Comparison of ENCODE assay signal across 8 cellular contexts in the genomic region with DNA sequence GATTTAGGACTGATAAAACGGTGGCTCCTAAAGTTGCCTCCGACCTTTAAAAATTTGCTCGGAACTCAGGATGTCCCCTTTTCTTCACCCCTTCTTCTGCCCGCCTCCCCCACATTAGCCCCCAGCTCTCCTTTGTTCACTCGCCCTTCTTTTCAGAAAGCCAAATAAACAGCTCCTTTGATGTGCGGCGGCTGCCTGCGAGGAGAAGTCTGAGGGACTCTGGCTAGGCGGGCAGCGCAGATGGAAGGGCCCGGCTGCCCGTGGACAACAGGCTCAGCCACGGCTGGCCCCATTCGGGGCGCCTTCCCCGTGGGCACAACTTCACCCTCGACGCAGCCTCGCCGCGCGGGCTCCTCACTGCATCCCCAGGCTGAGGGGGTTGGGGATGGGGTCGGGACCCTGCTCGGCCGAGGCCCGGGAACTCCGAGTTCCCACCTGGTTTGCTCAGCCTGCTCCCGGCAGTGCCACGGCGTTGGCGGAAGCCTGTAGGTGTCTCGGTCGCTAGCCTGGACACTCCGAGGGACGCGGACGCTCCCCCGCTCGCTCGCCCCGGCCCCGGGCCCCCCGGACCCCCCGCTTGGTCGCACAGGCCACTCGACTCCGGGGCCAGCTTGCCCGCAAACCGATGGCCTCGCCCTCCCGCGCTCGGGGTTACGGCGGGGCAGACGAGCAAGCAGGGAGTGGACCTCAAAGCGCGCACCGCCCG. TPM values are rescaled to one million over a fixed set of nuclear protein-coding genes. Genes with fewer than 3 reads are reported as not detected.
DNase-seq lines count a peak whose midpoint lies in the region; ATAC-seq and TF ChIP-seq lines count a peak whose summit lies in the region.

No MANE protein-coding gene starts in this region.

- POLR2A ChIA-PET in naive thymus-derived CD4-positive, alpha-beta T cell (lab: Charles Lee): interaction anchor here (0.6 to 6.9 kb wide), 23 partner anchors 12 to 1281 kb away, joined by 3 to 61 read pairs (median 4); no protein-coding TSS in a partner anchor

- peak overlapping the region; percentile 94 to 100 (median 97) for H3K27ac Mint-ChIP-seq in naive thymus-derived CD4-positive, alpha-beta T cell

- H3K9me3 Mint-ChIP-seq in naive thymus-derived CD4-positive, alpha-beta T cell: peaks cover 0 to 9% (median 0%) of the 10 kb centered on the region in 11 donors

- DNase-seq in EL (peak; percentile 17), LoVo (ENCODE audit: low spot score) (peak; percentile 40), transverse colon (peak; percentile 67), GM19238 (ENCODE audit: insufficient read length, low spot score) (no peak)
- peak; percentile 70 for DNase-seq in activated CD8-positive, alpha-beta memory T cell treated with anti-CD3 and anti-CD28 coated beads, Interleukin-2, amount 50 U/mL, for 48 hours
- DNase-seq in naive thymus-derived CD4-positive, alpha-beta T cell: peak in 8 of 9 donors; percentile 24 to 53 (median 40)

- peaks cover 0 to 38% (median 4%) of the 10 kb centered on the region in 5 donors for H3K27me3 Mint-ChIP-seq in naive thymus-derived CD4-positive, alpha-beta T cell

- in situ Hi-C loops in transverse colon (cut with MboI; ENCODE audit: low pct_ligation_motif_present in 1 of 4, low pct_unique_long_range_greater_than_20kb in 1 of 4, low sequenced_read_pairs in 3 of 4): no loop called here

- WGBS in esophagus, 2 donors: 1 to 2% methylated on average over 39 to 60 of the region's 60 CpGs
- WGBS in transverse colon (ENCODE audit: low coverage in 1 of 2), 2 donors: 1% methylated on average over 26 of the region's 60 CpGs; no CpG with 5 or more reads in 1 of the 2 donors

- H3K4me1 ChIP-seq in esophagus (ENCODE audit: control insufficient read depth in 2 of 2, insufficient read depth in 2 of 2, low read length in 1 of 2) (peaks cover 2 to 7% of the 10 kb centered on the region in 2 donors), transverse colon (peaks cover 18 to 55% (median 52%) of the 10 kb centered on the region in 4 donors)
- peaks cover 23 to 33% of the 10 kb centered on the region in 2 donors for H3K4me1 ChIP-seq in naive thymus-derived CD4-positive, alpha-beta T cell (ENCODE audit: control insufficient read depth in 2 of 2, insufficient read depth in 2 of 2, low read length in 2 of 2)

- no peaks in the 10 kb centered on the region for H3K9me3 ChIP-seq in esophagus (ENCODE audit: control insufficient read depth in 2 of 2, insufficient read depth in 1 of 2, low read depth in 1 of 2, low read length in 1 of 2)
- no peaks in the 10 kb centered on the region for H3K9me3 ChIP-seq in naive thymus-derived CD4-positive, alpha-beta T cell (ENCODE audit: control insufficient read depth in 2 of 3, low read length in 3 of 3)
- H3K9me3 ChIP-seq in transverse colon: no peaks in the 10 kb centered on the region

- peaks cover 23 to 61% (median 33%) of the 10 kb centered on the region in 7 donors for H3K4me1 Mint-ChIP-seq in naive thymus-derived CD4-positive, alpha-beta T cell

- TF ChIP-seq CTCF in transverse colon (IDR thresholded peaks at IDR 0.05): no peak

- no peak for ATAC-seq in naive thymus-derived CD4-positive, alpha-beta T cell
- no peak for ATAC-seq in HG03354 (IDR thresholded peaks at IDR 0.05; ENCODE audit: poor library complexity, severe bottlenecking, unreplicated experiment)

- H3K27ac ChIP-seq in esophagus (ENCODE audit: low read depth in 2 of 2, low read length in 1 of 2): peak overlapping the region; percentile 91 to 94
- H3K27ac ChIP-seq in naive thymus-derived CD4-positive, alpha-beta T cell (ENCODE audit: low read depth, low read length): peak overlapping the region; percentile 87
- H3K27ac ChIP-seq in transverse colon: peak overlapping the region; percentile 95 to 97 (median 96)

- intact Hi-C loops in naive thymus-derived CD4-positive, alpha-beta T cell (cut with micrococcal nuclease): loop anchor here (1.0 to 5.0 kb wide), 14 partner anchors 75 to 1821 kb away; a partner anchor contains a TSS
- intact Hi-C loops in transverse colon (cut with DNase I; ENCODE audit: low total_unique reads): loop anchor here (5.0 to 10.0 kb wide), 2 partner anchors 166 to 224 kb away; no protein-coding TSS in a partner anchor

- no peaks in the 10 kb centered on the region for H3K36me3 ChIP-seq in esophagus (ENCODE audit: control insufficient read depth in 2 of 2, insufficient read depth in 2 of 2, low read length in 1 of 2)
- peaks cover 0 to 5% (median 0%) of the 10 kb centered on the region in 3 experiments for H3K36me3 ChIP-seq in naive thymus-derived CD4-positive, alpha-beta T cell (ENCODE audit: control insufficient read depth in 2 of 3, insufficient read depth in 3 of 3, low read length in 3 of 3)
- no peaks in the 10 kb centered on the region for H3K36me3 ChIP-seq in transverse colon

- no peak for TF ChIP-seq EP300 in transverse colon (IDR thresholded peaks at IDR 0.05; ENCODE audit: low read depth)

- TF ChIP-seq POLR2A in transverse colon (IDR thresholded peaks at IDR 0.05): no peak

- H3K4me3 ChIP-seq in esophagus (ENCODE audit: low read depth in 1 of 2, low read length in 2 of 2) (peak overlapping the region; percentile 63 to 70), transverse colon (peak overlapping the region; percentile 41 to 94 (median 70))
- H3K4me3 ChIP-seq in naive thymus-derived CD4-positive, alpha-beta T cell (ENCODE audit: low read length): peak overlapping the region; percentile 69

- peak overlapping the region; percentile 91 to 100 (median 96) for H3K4me3 Mint-ChIP-seq in naive thymus-derived CD4-positive, alpha-beta T cell

- peaks cover 0 to 11% (median 3%) of the 10 kb centered on the region in 5 donors for H3K36me3 Mint-ChIP-seq in naive thymus-derived CD4-positive, alpha-beta T cell

- CTCF ChIA-PET in naive thymus-derived CD4-positive, alpha-beta T cell (lab: Charles Lee): interaction anchor here (0.5 to 1.6 kb wide), 3 partner anchors 342 to 430 kb away, joined by 3 to 6 read pairs (median 4); no protein-coding TSS in a partner anchor

- H3K27me3 ChIP-seq in esophagus (ENCODE audit: control insufficient read depth in 1 of 2, insufficient read depth in 2 of 2, low read length in 2 of 2) (no peaks in the 10 kb centered on the region), transverse colon (no peaks in the 10 kb centered on the region)
- no peaks in the 10 kb centered on the region for H3K27me3 ChIP-seq in naive thymus-derived CD4-positive, alpha-beta T cell (ENCODE audit: control insufficient read depth in 2 of 2, insufficient read depth in 2 of 2, low read length in 2 of 2)

RNA-seq across cellular contexts. Expression of a gene that starts 0.9 kb away (rescaled TPM):
- 10 to 100 TPM; 33.1 to 43.9 TPM for polyA plus RNA-seq in esophagus
- 100 to 1,000 TPM in 4 of 5 experiments, 10 to 100 TPM in 1; 84.5 to 183 (median 120) TPM for total RNA-seq in naive thymus-derived CD4-positive, alpha-beta T cell
- polyA plus RNA-seq in naive thymus-derived CD4-positive, alpha-beta T cell: 10 to 100 TPM; 15.2 to 41.4 TPM
- 100 to 1,000 TPM in 2 of 4 donors, 10 to 100 TPM in 2; 49.8 to 223 (median 114) TPM for total RNA-seq in transverse colon
